Comparison of ENCODE assay signal across 11 cellular contexts in the genomic region with DNA sequence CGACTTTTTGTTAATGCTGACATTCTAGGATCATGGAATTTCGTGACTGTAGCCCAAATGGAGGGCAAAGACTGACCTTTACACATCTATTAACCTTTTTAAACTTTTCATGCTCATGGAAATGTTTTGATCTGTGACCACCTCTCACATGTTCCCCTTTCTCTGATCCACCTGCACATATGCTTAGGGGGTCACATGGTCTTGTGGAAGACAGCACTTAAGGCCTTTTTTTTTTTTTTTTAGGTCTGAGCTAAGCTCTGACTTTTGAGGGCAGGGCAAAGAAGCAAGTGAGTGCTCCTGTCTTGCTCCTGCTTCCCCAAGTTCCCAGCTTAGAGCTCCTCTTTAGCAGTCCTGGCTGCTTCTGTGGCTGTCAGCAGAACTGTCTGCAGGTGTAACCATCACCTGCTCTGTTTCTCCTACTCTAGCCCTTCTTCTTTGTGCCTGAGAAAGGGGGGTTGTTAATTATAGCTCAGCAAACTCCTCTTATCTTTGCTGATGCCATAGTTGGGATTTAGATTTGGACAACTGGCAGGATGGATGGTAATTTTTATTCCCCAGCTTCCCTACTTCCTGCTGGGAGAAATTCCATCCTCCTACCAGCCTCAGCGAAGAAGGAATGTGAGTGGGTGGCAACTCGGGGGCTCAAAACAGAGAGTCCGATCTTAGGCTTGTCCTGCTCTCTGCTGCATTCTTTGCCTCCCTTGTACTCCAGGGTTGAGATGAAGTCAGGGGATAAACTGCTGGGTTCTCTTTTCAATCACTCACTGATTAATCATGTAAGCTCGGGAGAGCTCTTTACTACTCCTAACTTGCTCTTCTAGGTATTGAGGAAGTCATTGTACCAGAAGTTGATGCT.
DNase-seq lines count a peak whose midpoint lies in the region; ATAC-seq and TF ChIP-seq lines count a peak whose summit lies in the region.
"Had no signal": no experiment of that assay in that cellular context is flagged by ENCODE, and none has a peak within 500 bp of the region (broad histone marks: within the 10 kb centered on the region; RNA-seq: fewer than 3 reads in every experiment).

No MANE protein-coding gene starts in this region.

- H3F3A ChIP-seq in GM23248 (ENCODE audit: insufficient read depth), result peaks cover 28% of the 10 kb centered on the region
- peaks cover 26% of the 10 kb centered on the region for H3F3A ChIP-seq in neural progenitor cell (ENCODE audit: low read depth)

- H3K36me3 Mint-ChIP-seq in endothelial cell (ENCODE audit: low read depth, unreplicated experiment) (no peaks in the 10 kb centered on the region), neural progenitor cell (no peaks in the 10 kb centered on the region)
- H3K36me3 Mint-ChIP-seq: natural killer cell treated with Interleukin-12 subunit alpha and Interleukin-12 subunit beta and Interleukin-15 and Interleukin-18, amount 100 ng/mL, for 72 hours had no signal

- no peaks in the 10 kb centered on the region for H4K20me1 ChIP-seq in GM23248 (ENCODE audit: insufficient read depth)
- peaks cover 3% of the 10 kb centered on the region for H4K20me1 ChIP-seq in neural progenitor cell (ENCODE audit: low read depth)

- intact Hi-C loops in sigmoid colon (cut with DNase I) (no loop called here), colonic mucosa (cut with DNase I) (no loop called here)

- H3K27me3 Mint-ChIP-seq in endothelial cell (ENCODE audit: unreplicated experiment), result no peaks in the 10 kb centered on the region
- H3K27me3 Mint-ChIP-seq in neural progenitor cell (ENCODE audit: insufficient read depth, low read depth), result no peaks in the 10 kb centered on the region
- H3K27me3 Mint-ChIP-seq: activated CD4-positive, alpha-beta T cell treated with anti-CD3 and anti-CD28 coated beads, Interleukin-2, amount 10 ng/mL, durations not matched to agents 7 days and 5 days; natural killer cell treated with Interleukin-12 subunit alpha and Interleukin-12 subunit beta and Interleukin-15 and Interleukin-18, amount 100 ng/mL, for 72 hours had no signal

- H3K27ac Mint-ChIP-seq in endothelial cell (ENCODE audit: unreplicated experiment) (peak overlapping the region; percentile 57), neural progenitor cell (peak overlapping the region; percentile 83)
- H3K27ac Mint-ChIP-seq: activated CD4-positive, alpha-beta T cell treated with anti-CD3 and anti-CD28 coated beads, Interleukin-2, amount 10 ng/mL, durations not matched to agents 7 days and 5 days; natural killer cell treated with Interleukin-12 subunit alpha and Interleukin-12 subunit beta and Interleukin-15 and Interleukin-18, amount 100 ng/mL, for 72 hours had no signal

- H3K27ac ChIP-seq in GM23248 (peak overlapping the region; percentile 48), RWPE2 (ENCODE audit: poor library complexity, severe bottlenecking) (no peak overlapping the region), neural progenitor cell (peak overlapping the region; percentile 85), sigmoid colon (no peak overlapping the region), colonic mucosa (no peak overlapping the region)

- H3K4me1 ChIP-seq in GM23248 (ENCODE audit: insufficient read depth) (peaks cover 22% of the 10 kb centered on the region), RWPE2 (ENCODE audit: insufficient read depth, poor library complexity, severe bottlenecking) (no peaks in the 10 kb centered on the region), neural progenitor cell (peaks cover 51% of the 10 kb centered on the region), sigmoid colon (no peaks in the 10 kb centered on the region), colonic mucosa (no peaks in the 10 kb centered on the region)

- DNase-seq in GM23248 (peak; percentile 75), RWPE2 (ENCODE audit: low spot score) (no peak), endothelial cell (ENCODE audit: low spot score) (no peak), neural progenitor cell (ENCODE audit: low spot score) (peak; percentile 80), sigmoid colon (no peak), colonic mucosa (no peak), mesenteric fat pad (ENCODE audit: low spot score) (no peak)
- DNase-seq: activated CD4-positive, alpha-beta T cell treated with anti-CD3 and anti-CD28 coated beads, Interleukin-2, amount 10 ng/mL, durations not matched to agents 7 days and 5 days; NCI-H1694; small intestine had no signal

- no peaks in the 10 kb centered on the region for H3K36me3 ChIP-seq in GM23248 (ENCODE audit: low read depth)
- no peaks in the 10 kb centered on the region for H3K36me3 ChIP-seq in RWPE2 (ENCODE audit: low read depth)
- no peaks in the 10 kb centered on the region for H3K36me3 ChIP-seq in neural progenitor cell
- no peaks in the 10 kb centered on the region for H3K36me3 ChIP-seq in sigmoid colon
- H3K36me3 ChIP-seq in colonic mucosa, result no peaks in the 10 kb centered on the region

- TF ChIP-seq POLR2A in sigmoid colon (IDR thresholded peaks at IDR 0.05), result no peak

- 0 out of 3 replicates have a peak, but pooled peaks have one; percentile 31 for ATAC-seq in RWPE2 (ENCODE audit: low read depth)
- ATAC-seq: natural killer cell treated with Interleukin-12 subunit alpha and Interleukin-12 subunit beta and Interleukin-15 and Interleukin-18, amount 100 ng/mL, for 72 hours had no signal

- no peaks in the 10 kb centered on the region for H3K27me3 ChIP-seq in GM23248 (replicated peaks; ENCODE audit: insufficient read depth)
- no peaks in the 10 kb centered on the region for H3K27me3 ChIP-seq in RWPE2 (ENCODE audit: insufficient read depth, poor library complexity, severe bottlenecking)
- H3K27me3 ChIP-seq in neural progenitor cell, result no peaks in the 10 kb centered on the region
- H3K27me3 ChIP-seq in sigmoid colon, result no peaks in the 10 kb centered on the region
- H3K27me3 ChIP-seq in colonic mucosa, result no peaks in the 10 kb centered on the region

- H3K4me3 ChIP-seq in GM23248 (peak overlapping the region; percentile 47), RWPE2 (ENCODE audit: severe bottlenecking) (no peak overlapping the region), neural progenitor cell (peak overlapping the region; percentile 17), sigmoid colon (no peak overlapping the region), colonic mucosa (no peak overlapping the region)

- H3K9ac ChIP-seq in GM23248 (peak overlapping the region; percentile 21; the same call in 1 of the 2 replicates), neural progenitor cell (no peak overlapping the region), colonic mucosa (ENCODE audit: low read depth in 2 of 2, low read length in 2 of 2) (no peak overlapping the region)

- H3K4me3 Mint-ChIP-seq in endothelial cell (ENCODE audit: unreplicated experiment), result no peak overlapping the region
- peak overlapping the region; percentile 42 for H3K4me3 Mint-ChIP-seq in neural progenitor cell
- H3K4me3 Mint-ChIP-seq: activated CD4-positive, alpha-beta T cell treated with anti-CD3 and anti-CD28 coated beads, Interleukin-2, amount 10 ng/mL, durations not matched to agents 7 days and 5 days; natural killer cell treated with Interleukin-12 subunit alpha and Interleukin-12 subunit beta and Interleukin-15 and Interleukin-18, amount 100 ng/mL, for 72 hours had no signal

- H3K9me2 ChIP-seq in GM23248 (ENCODE audit: insufficient read depth), result no peaks in the 10 kb centered on the region

- TF ChIP-seq CTCF in RWPE2 (IDR thresholded peaks at IDR 0.05; ENCODE audit: poor library complexity, severe bottlenecking) (no peak), endothelial cell (IDR thresholded peaks at IDR 0.05; ENCODE audit: unreplicated experiment) (no peak), neural progenitor cell (IDR thresholded peaks at IDR 0.05) (no peak), sigmoid colon (IDR thresholded peaks at IDR 0.05) (no peak), colonic mucosa (IDR thresholded peaks at IDR 0.05) (no peak)

- in situ Hi-C loops in GM23248 (cut with MboI), result no loop called here

- 37 to 40% methylated on average over 6 of the region's 6 CpGs for WGBS in GM23248 (ENCODE audit: low coverage in 1 of 2, low lambda C conversion rate in 2 of 2, missing lambda C conversion rate in 2 of 2), 2 experiments
- 61 to 70% methylated on average over 6 of the region's 6 CpGs for WGBS in sigmoid colon, 2 donors

- H3K9me3 Mint-ChIP-seq in endothelial cell (ENCODE audit: unreplicated experiment) (no peaks in the 10 kb centered on the region), neural progenitor cell (no peaks in the 10 kb centered on the region)
- H3K9me3 Mint-ChIP-seq: activated CD4-positive, alpha-beta T cell treated with anti-CD3 and anti-CD28 coated beads, Interleukin-2, amount 10 ng/mL, durations not matched to agents 7 days and 5 days; natural killer cell treated with Interleukin-12 subunit alpha and Interleukin-12 subunit beta and Interleukin-15 and Interleukin-18, amount 100 ng/mL, for 72 hours had no signal

- peaks cover 36% of the 10 kb centered on the region for H3K79me2 ChIP-seq in GM23248 (ENCODE audit: insufficient read depth)
- H3K79me2 ChIP-seq in neural progenitor cell (ENCODE audit: low read depth), result peaks cover 7% of the 10 kb centered on the region

- H3K4me2 ChIP-seq in GM23248 (ENCODE audit: unreplicated experiment) (peak overlapping the region; percentile 72), neural progenitor cell (peak overlapping the region; percentile 58)

- TF ChIP-seq EP300 in sigmoid colon (IDR thresholded peaks at IDR 0.05), result no peak

- H2AFZ ChIP-seq in GM23248, result peak overlapping the region; percentile 66
- no peak overlapping the region for H2AFZ ChIP-seq in neural progenitor cell (replicated peaks)

- peaks cover 34% of the 10 kb centered on the region for H3K4me1 Mint-ChIP-seq in endothelial cell (ENCODE audit: unreplicated experiment)
- peaks cover 37% of the 10 kb centered on the region for H3K4me1 Mint-ChIP-seq in neural progenitor cell

- H3K9me3 ChIP-seq in GM23248 (ENCODE audit: low read depth) (no peaks in the 10 kb centered on the region), RWPE2 (ENCODE audit: severe bottlenecking) (no peaks in the 10 kb centered on the region), neural progenitor cell (ENCODE audit: low read depth) (no peaks in the 10 kb centered on the region), sigmoid colon (no peaks in the 10 kb centered on the region), colonic mucosa (no peaks in the 10 kb centered on the region)

Comparison
In these comparisons a context has a peak if more than half of its experiments do, and no peak if none do; other contexts are left out.
1. DNase-seq: peak in GM23248 (single experiment) and neural progenitor cell (single experiment); none in RWPE2 (single experiment), endothelial cell (single experiment), sigmoid colon (single experiment), colonic mucosa (single experiment) and mesenteric fat pad (single experiment).
2. H3K27ac ChIP-seq: peak in GM23248 (single experiment) and neural progenitor cell (single experiment); none in RWPE2 (single experiment), sigmoid colon (0 of 4) and colonic mucosa (single experiment).
3. H3K4me3 ChIP-seq: peak in GM23248 (single experiment) and neural progenitor cell (single experiment); none in RWPE2 (single experiment), sigmoid colon (0 of 4) and colonic mucosa (single experiment).